In genomic region chr3:159929181-159929893, GRCh38 we compare ENCODE assay signal across 8 cellular contexts. TPM values are rescaled to one million over a fixed set of nuclear protein-coding genes. Genes with fewer than 3 reads are reported as not detected.
DNase-seq lines count a peak whose midpoint lies in the region; ATAC-seq, FAIRE-seq and TF ChIP-seq lines count a peak whose summit lies in the region.

No MANE protein-coding gene starts in this region.

- TF ChIP-seq CTCF in GM06990 (IDR thresholded peaks at IDR 0.05; ENCODE audit: insufficient read depth, low read length, poor library complexity, severe bottlenecking), result no peak

- FAIRE-seq in urothelium cell line (lab: Jason Lieb, UNC), result no peak

- H3K4me3 ChIP-seq in GM06990 (replicated peaks; ENCODE audit: low read depth, low read length), result no peak overlapping the region

- no peaks in the 10 kb centered on the region for H3K36me3 ChIP-seq in GM06990 (ENCODE audit: control insufficient read depth, insufficient read depth, low read length)

- ATAC-seq in GM21526 (IDR thresholded peaks at IDR 0.05; ENCODE audit: low FRiP score, unreplicated experiment), result peak; percentile 56

- DNase-seq in GM06990 (ENCODE audit: extremely low read depth, insufficient read length), result peak; percentile 33
- DNase-seq in HT-29 (ENCODE audit: low spot score), result peak; percentile 70
- DNase-seq in amniotic epithelial cell (ENCODE audit: low read depth), result peak; percentile 72
- DNase-seq in kidney tubule cell (ENCODE audit: low spot score), result peak; percentile 65
- peak; percentile 41 for DNase-seq in urothelium cell line (ENCODE audit: low spot score)
- no peak for DNase-seq in stimulated activated CD4-positive, alpha-beta T cell treated with anti-CD3 and anti-CD28 coated beads, Interleukin-2, amount 100 ng/mL, for 48 hours
- no peak for DNase-seq in NCI-H2227 treated with DMSO at 0.1 percent for 48 hours (lab: John Stamatoyannopoulos, UW)

- H3K27me3 ChIP-seq in GM06990 (replicated peaks; ENCODE audit: control insufficient read depth, insufficient read depth, low read length), result no peaks in the 10 kb centered on the region

RNA-seq across cellular contexts. Expression of gene IL12A, which starts 59.3 kb away (rescaled TPM):
- 0.34 TPM in 1 of 2 replicates, not detected in the other for total RNA-seq in HT-29 (2014; rRNA removed; shearing (Covaris generic))

Comparison
In these comparisons a context has a peak if more than half of its experiments do, and no peak if none do; other contexts are left out.
1. DNase-seq: peak in GM06990 (single experiment), HT-29 (single experiment), amniotic epithelial cell (single experiment), kidney tubule cell (single experiment) and urothelium cell line (single experiment); none in stimulated activated CD4-positive, alpha-beta T cell treated with anti-CD3 and anti-CD28 coated beads, Interleukin-2, amount 100 ng/mL, for 48 hours (0 of 2) and NCI-H2227 treated with DMSO at 0.1 percent for 48 hours (single experiment).